In genomic region chr5:178232124-178232919, GRCh38 we compare ENCODE assay signal across 1 cellular context.
TF ChIP-seq lines count a peak whose summit lies in the region.

Gene PHYKPL (minus strand): TSS chr5:178232802. CDS start chr5:178232550, 252 bp downstream.

TF ChIP-seq in K562, 482 proteins besides CTCF, POLR2A, EP300 and RAD21 (continued from another document and continues in another):
- TF ChIP-seq CHD7 (IDR thresholded peaks at IDR 0.05; ENCODE audit: low read depth, low read length) (no peak), ZBTB1 (CRISPR knock-in tag; IDR thresholded peaks at IDR 0.05; ENCODE audit: borderline replicate concordance, low read depth) (no peak), FOXK1 (CRISPR knock-in tag; IDR thresholded peaks at IDR 0.05; ENCODE audit: borderline replicate concordance) (no peak), ELF2 (CRISPR knock-in tag; IDR thresholded peaks at IDR 0.05) (no peak), XRCC3 (IDR thresholded peaks at IDR 0.05) (no peak), BMI1 (IDR thresholded peaks at IDR 0.05; ENCODE audit: low read length) (no peak), KAT2B (IDR thresholded peaks at IDR 0.05; ENCODE audit: low read depth, low read length) (no peak), CXXC5 (CRISPR knock-in tag; IDR thresholded peaks at IDR 0.05) (peak; percentile 93), PHF20 (IDR thresholded peaks at IDR 0.05; ENCODE audit: partially characterized antibody) (peak; percentile 75), SMARCC2 (IDR thresholded peaks at IDR 0.05; ENCODE audit: low read depth) (no peak), CHD1 (IDR thresholded peaks at IDR 0.05; ENCODE audit: low read length) (no peak), KHSRP (IDR thresholded peaks at IDR 0.05) (no peak), RAD51 (IDR thresholded peaks at IDR 0.05; ENCODE audit: borderline replicate concordance, low read depth) (no peak), NFE2 (IDR thresholded peaks at IDR 0.05; ENCODE audit: low read depth) (no peak), L3MBTL2 (IDR thresholded peaks at IDR 0.05) (peak; percentile 78), GMEB1 (CRISPR knock-in tag; IDR thresholded peaks at IDR 0.05) (peak; percentile 95), SPI1 (IDR thresholded peaks at IDR 0.05; ENCODE audit: borderline replicate concordance, low read depth, low read length) (no peak), ZNF445 (CRISPR knock-in tag; IDR thresholded peaks at IDR 0.05; ENCODE audit: low read depth) (no peak), TEAD1 (CRISPR knock-in tag; IDR thresholded peaks at IDR 0.05) (no peak; a peak in 1 of 4 replicates), DIDO1 (tag; IDR thresholded peaks at IDR 0.05; ENCODE audit: low read depth) (no peak), ZNF41 (CRISPR knock-in tag; conservative IDR thresholded peaks at IDR 0.05) (no peak), ZNF184 (CRISPR knock-in tag; IDR thresholded peaks at IDR 0.05) (no peak), SMARCA5 (IDR thresholded peaks at IDR 0.05) (no peak), HDAC2 (IDR thresholded peaks at IDR 0.05) (no peak), PREB (CRISPR knock-in tag; IDR thresholded peaks at IDR 0.05) (0 out of 2 replicates have a peak, but pooled peaks have one; percentile 78), EGR1 (conservative IDR thresholded peaks at IDR 0.05) (peak; percentile 17; the same call in 1 of the 2 replicates), DNMT1 (IDR thresholded peaks at IDR 0.05) (no peak), MYNN (IDR thresholded peaks at IDR 0.05) (no peak), MYNN (CRISPR knock-in tag; IDR thresholded peaks at IDR 0.05) (no peak), PHTF2 (CRISPR knock-in tag; IDR thresholded peaks at IDR 0.05) (no peak), PHB (CRISPR knock-in tag; IDR thresholded peaks at IDR 0.05) (no peak), RUNX1 (IDR thresholded peaks at IDR 0.05; ENCODE audit: low read depth) (no peak), ZC3H11A (IDR thresholded peaks at IDR 0.05; ENCODE audit: low read depth, low read length) (no peak), MAFG (tag; conservative IDR thresholded peaks at IDR 0.05) (no peak), KLF6 (CRISPR knock-in tag; IDR thresholded peaks at IDR 0.05; ENCODE audit: borderline replicate concordance) (no peak), ATF1 (CRISPR knock-in tag; IDR thresholded peaks at IDR 0.05) (no peak), ATF1 (tag; IDR thresholded peaks at IDR 0.05) (peak; percentile 68), CBX8 (IDR thresholded peaks at IDR 0.05; ENCODE audit: borderline replicate concordance, extremely low read depth, low read depth, low read length, poor library complexity, severe bottlenecking) (no peak), ZNF518B (CRISPR knock-in tag; IDR thresholded peaks at IDR 0.05) (no peak), ZNF586 (CRISPR knock-in tag; conservative IDR thresholded peaks at IDR 0.05) (no peak), GABPA (tag; conservative IDR thresholded peaks at IDR 0.05; ENCODE audit: low read depth) (peak; percentile 79), DEAF1 (CRISPR knock-in tag; IDR thresholded peaks at IDR 0.05) (no peak), GATA2 (CRISPR knock-in tag; IDR thresholded peaks at IDR 0.05) (no peak), PATZ1 (CRISPR knock-in tag; IDR thresholded peaks at IDR 0.05; ENCODE audit: borderline replicate concordance) (no peak), ZNF707 (CRISPR knock-in tag; conservative IDR thresholded peaks at IDR 0.05) (no peak)
